8 cellular contexts compared by ENCODE assay signal in the genomic region with DNA sequence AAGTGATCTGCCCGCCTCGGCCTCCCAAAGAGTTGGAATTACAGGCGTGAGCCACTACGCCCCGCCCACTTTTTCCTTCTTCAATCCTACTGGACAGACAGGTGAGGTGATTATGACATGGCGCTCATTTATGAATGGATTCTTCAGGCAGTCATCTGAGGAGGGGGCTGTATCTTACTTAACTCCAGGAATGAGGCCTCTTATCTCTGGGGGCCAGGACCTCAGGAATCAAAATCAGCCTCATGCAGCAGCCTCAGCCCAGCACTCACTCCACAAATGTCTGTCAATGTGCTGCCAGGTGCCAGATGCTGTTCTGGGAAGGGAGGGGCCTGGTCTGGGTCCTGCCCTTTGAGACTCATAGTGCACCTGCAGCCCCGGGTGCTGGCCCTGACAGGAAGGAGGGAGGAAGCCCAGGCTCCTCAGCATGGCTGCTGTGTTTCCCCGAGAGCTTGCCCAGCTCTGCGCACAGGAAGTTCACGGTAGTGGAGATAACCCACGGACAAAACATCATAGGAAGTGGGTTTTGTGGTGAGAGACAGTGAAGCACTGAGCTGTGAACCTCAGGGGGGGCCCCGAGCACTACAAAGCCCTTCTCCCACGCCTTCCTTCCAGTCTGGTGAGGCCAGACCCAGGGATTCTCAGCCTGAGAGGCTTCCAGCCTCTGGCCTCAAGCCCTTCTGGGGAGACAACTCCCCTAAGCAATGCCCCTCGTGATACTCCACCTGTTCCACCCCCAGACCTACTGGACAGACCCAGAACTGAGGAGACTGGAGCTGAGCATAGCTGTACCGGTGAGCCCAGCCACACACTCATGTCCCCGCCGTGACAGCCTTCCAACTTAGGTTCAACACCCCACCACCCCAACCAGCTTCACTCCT. TPM values are rescaled to one million over a fixed set of nuclear protein-coding genes. Genes with fewer than 3 reads are reported as not detected.
DNase-seq lines count a peak whose midpoint lies in the region; ATAC-seq and TF ChIP-seq lines count a peak whose summit lies in the region.

No MANE protein-coding gene starts in this region.

- H3K36me3 ChIP-seq in left lung (no peaks in the 10 kb centered on the region), tibial nerve (no peaks in the 10 kb centered on the region)

- TF ChIP-seq CTCF in CD14-positive monocyte (IDR thresholded peaks at IDR 0.05) (no peak), left lung (IDR thresholded peaks at IDR 0.05) (no peak), tibial nerve (IDR thresholded peaks at IDR 0.05) (no peak)

- peaks cover 0 to 11% (median 6%) of the 10 kb centered on the region in 7 donors for H3K9me3 Mint-ChIP-seq in CD14-positive monocyte

- 59 to 66% methylated on average over 17 of the region's 17 CpGs for WGBS in tibial nerve, 2 donors

- peaks cover 26% of the 10 kb centered on the region for H3K4me1 Mint-ChIP-seq in CD14-positive monocyte

- H3K9me3 ChIP-seq in left lung: no peaks in the 10 kb centered on the region
- H3K9me3 ChIP-seq in tibial nerve: no peaks in the 10 kb centered on the region

- no peak for TF ChIP-seq POLR2A in tibial nerve (IDR thresholded peaks at IDR 0.05)

- H3K27ac ChIP-seq in left lung (peak overlapping the region in 1 of 2 donors; percentile 28), tibial nerve (no peak overlapping the region)

- DNase-seq in CD14-positive monocyte (ENCODE audit: low spot score) (peak; percentile 73), SIG-M5 treated with dmso at 0.1 percent for 504 hours (lab: John Stamatoyannopoulos, UW; ENCODE audit: unreplicated experiment) (peak; percentile 77), left lung (peak; percentile 59 to 82), tibial nerve (ENCODE audit: low spot score in 2 of 2) (no peak)
- peak; percentile 93 for DNase-seq in activated effector memory CD4-positive, alpha-beta T cell treated with anti-CD3 and anti-CD28 coated beads, Interleukin-2, amount 50 U/mL, for 16 hours
- DNase-seq in stimulated activated CD8-positive, alpha-beta memory T cell treated with anti-CD3 and anti-CD28 coated beads, Interleukin-4, amount 100 ng/mL, for 24 hours (ENCODE audit: low read depth): peak; percentile 71

- peak; percentile 99 for ATAC-seq in GM19324 (IDR thresholded peaks at IDR 0.05; ENCODE audit: low FRiP score, unreplicated experiment)
- ATAC-seq in HG03378 (IDR thresholded peaks at IDR 0.05; ENCODE audit: unreplicated experiment): peak; percentile 95
- peak; percentile 42 for ATAC-seq in left lung

- H3K27me3 Mint-ChIP-seq in CD14-positive monocyte (ENCODE audit: low read depth in 3 of 3): peaks cover 0 to 6% (median 0%) of the 10 kb centered on the region in 3 donors

- H3K4me1 ChIP-seq in left lung (peaks cover 0 to 11% of the 10 kb centered on the region in 2 donors), tibial nerve (peaks cover 0 to 14% (median 4%) of the 10 kb centered on the region in 4 donors)

- H3K27me3 ChIP-seq in left lung (no peaks in the 10 kb centered on the region), tibial nerve (no peaks in the 10 kb centered on the region)

- H3K4me3 ChIP-seq in left lung (no peak overlapping the region), tibial nerve (no peak overlapping the region)

- peaks cover 73 to 79% of the 10 kb centered on the region in 2 donors for H3K36me3 Mint-ChIP-seq in CD14-positive monocyte

- intact Hi-C loops in CD14-positive monocyte (cut with micrococcal nuclease) (no loop called here), left lung (cut with DNase I) (no loop called here)

- H3K4me3 Mint-ChIP-seq in CD14-positive monocyte: peak overlapping the region in 1 of 2 donors; percentile 58

- H3K27ac Mint-ChIP-seq in CD14-positive monocyte: peak overlapping the region; percentile 16 to 83 (median 76)

- no peak for TF ChIP-seq EP300 in tibial nerve (IDR thresholded peaks at IDR 0.05)

RNA-seq across cellular contexts. Expression of gene GALNT6, which starts 22.3 kb away (rescaled TPM):
- polyA plus RNA-seq in CD14-positive monocyte: 10 to 100 TPM in 1 of 2 donors, 1 to 10 TPM in 1; 3.2 to 10.4 TPM
- 10 to 100 TPM in 1 of 2 donors, 1 to 10 TPM in 1; 7.6 to 21.8 TPM for total RNA-seq in left lung
- total RNA-seq in tibial nerve: 1 to 10 TPM; 1.0 to 6.3 (median 4.3) TPM

RNA-seq across cellular contexts. Expression of gene CELA1, which starts 22.4 kb away (rescaled TPM):
- 1 to 10 TPM in 1 of 2 donors, under 1 TPM in 1; 0.67 to 3.0 TPM for polyA plus RNA-seq in CD14-positive monocyte
- total RNA-seq in left lung (not detected), tibial nerve (not detected)

RNA-seq across cellular contexts. Expression of gene BIN2, which starts 44.9 kb away (rescaled TPM):
- 100 to 1,000 TPM; 120 to 196 TPM for polyA plus RNA-seq in CD14-positive monocyte
- total RNA-seq in left lung: 10 to 100 TPM; 15.5 to 46.0 TPM
- 10 to 100 TPM in 1 of 4 donors, 1 to 10 TPM in 3; 2.8 to 11.1 (median 4.3) TPM for total RNA-seq in tibial nerve

RNA-seq across cellular contexts. Expression of gene SLC4A8, which starts 55.8 kb away (rescaled TPM):
- 1 to 10 TPM; 1.9 to 2.3 TPM for polyA plus RNA-seq in CD14-positive monocyte
- total RNA-seq in left lung (1 to 10 TPM; 1.7 to 3.9 TPM), tibial nerve (1 to 10 TPM in 3 of 4 donors, under 1 TPM in 1; 0.59 to 5.7 (median 1.5) TPM)

Comparison
In these comparisons a context has a peak if more than half of its experiments do, and no peak if none do; other contexts are left out.
1. DNase-seq: peak in CD14-positive monocyte (single experiment), SIG-M5 treated with dmso at 0.1 percent for 504 hours (single experiment), activated effector memory CD4-positive, alpha-beta T cell treated with anti-CD3 and anti-CD28 coated beads, Interleukin-2, amount 50 U/mL, for 16 hours (single experiment), left lung (2 of 2) and stimulated activated CD8-positive, alpha-beta memory T cell treated with anti-CD3 and anti-CD28 coated beads, Interleukin-4, amount 100 ng/mL, for 24 hours (single experiment); none in tibial nerve (0 of 2).
2. ATAC-seq: peak in every context shown above with its lines; median percentile 99 in GM19324; 95 in HG03378; 42 in left lung.